1 cellular context compared by ENCODE assay signal in the genomic region with DNA sequence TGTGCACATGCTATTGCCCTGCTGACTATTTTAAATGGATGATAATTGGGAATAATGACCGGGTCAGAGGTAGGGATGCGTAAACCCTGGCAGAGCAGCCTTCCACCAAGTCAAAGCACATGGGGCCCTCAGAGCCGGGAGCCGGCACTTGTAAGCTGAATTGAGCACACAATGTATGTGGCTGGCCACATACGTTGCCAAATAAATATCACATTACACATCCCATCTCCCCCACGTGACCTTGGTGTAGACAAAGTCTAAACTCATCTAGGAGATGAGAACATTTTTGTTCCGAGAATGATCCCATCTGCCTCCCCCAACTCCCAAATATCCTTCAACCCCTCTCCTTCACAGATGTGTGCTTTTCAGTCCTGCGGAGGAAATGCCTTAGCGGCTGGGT.
A peak's percentile ranks its signal among the peaks of the same experiment; 100 is the strongest.
TF ChIP-seq lines count a peak whose summit lies in the region.

No MANE protein-coding gene starts in this region.

TF ChIP-seq in K562, 482 proteins besides CTCF, POLR2A, EP300 and RAD21 (continued from another document):
- TF ChIP-seq, protein P1, sequence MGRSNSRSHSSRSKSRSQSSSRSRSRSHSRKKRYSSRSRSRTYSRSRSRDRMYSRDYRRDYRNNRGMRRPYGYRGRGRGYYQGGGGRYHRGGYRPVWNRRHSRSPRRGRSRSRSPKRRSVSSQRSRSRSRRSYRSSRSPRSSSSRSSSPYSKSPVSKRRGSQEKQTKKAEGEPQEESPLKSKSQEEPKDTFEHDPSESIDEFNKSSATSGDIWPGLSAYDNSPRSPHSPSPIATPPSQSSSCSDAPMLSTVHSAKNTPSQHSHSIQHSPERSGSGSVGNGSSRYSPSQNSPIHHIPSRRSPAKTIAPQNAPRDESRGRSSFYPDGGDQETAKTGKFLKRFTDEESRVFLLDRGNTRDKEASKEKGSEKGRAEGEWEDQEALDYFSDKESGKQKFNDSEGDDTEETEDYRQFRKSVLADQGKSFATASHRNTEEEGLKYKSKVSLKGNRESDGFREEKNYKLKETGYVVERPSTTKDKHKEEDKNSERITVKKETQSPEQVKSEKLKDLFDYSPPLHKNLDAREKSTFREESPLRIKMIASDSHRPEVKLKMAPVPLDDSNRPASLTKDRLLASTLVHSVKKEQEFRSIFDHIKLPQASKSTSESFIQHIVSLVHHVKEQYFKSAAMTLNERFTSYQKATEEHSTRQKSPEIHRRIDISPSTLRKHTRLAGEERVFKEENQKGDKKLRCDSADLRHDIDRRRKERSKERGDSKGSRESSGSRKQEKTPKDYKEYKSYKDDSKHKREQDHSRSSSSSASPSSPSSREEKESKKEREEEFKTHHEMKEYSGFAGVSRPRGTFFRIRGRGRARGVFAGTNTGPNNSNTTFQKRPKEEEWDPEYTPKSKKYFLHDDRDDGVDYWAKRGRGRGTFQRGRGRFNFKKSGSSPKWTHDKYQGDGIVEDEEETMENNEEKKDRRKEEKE (IDR thresholded peaks at IDR 0.05; ENCODE audit: borderline replicate concordance in 1 of 2, control insufficient read depth in 1 of 2, low read depth in 2 of 2, low read length in 1 of 2), result no peak
- 0 out of 2 replicates have a peak, but pooled peaks have one; percentile 17 for TF ChIP-seq RAD51 (IDR thresholded peaks at IDR 0.05; ENCODE audit: borderline replicate concordance, low read depth)
- no peak for TF ChIP-seq SP1 (CRISPR knock-in tag; IDR thresholded peaks at IDR 0.05)
- no peak for TF ChIP-seq TARDBP (IDR thresholded peaks at IDR 0.05)
- TF ChIP-seq KDM1A (IDR thresholded peaks at IDR 0.05), result no peak
- TF ChIP-seq, protein P2, sequence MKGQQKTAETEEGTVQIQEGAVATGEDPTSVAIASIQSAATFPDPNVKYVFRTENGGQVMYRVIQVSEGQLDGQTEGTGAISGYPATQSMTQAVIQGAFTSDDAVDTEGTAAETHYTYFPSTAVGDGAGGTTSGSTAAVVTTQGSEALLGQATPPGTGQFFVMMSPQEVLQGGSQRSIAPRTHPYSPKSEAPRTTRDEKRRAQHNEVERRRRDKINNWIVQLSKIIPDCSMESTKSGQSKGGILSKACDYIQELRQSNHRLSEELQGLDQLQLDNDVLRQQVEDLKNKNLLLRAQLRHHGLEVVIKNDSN (CRISPR knock-in tag; IDR thresholded peaks at IDR 0.05), result peak; percentile 31; the same call in 1 of the 2 replicates
- no peak for TF ChIP-seq BMI1 (IDR thresholded peaks at IDR 0.05; ENCODE audit: low read length)
- no peak for TF ChIP-seq FOXK1 (CRISPR knock-in tag; IDR thresholded peaks at IDR 0.05; ENCODE audit: borderline replicate concordance)
- TF ChIP-seq, protein P3, sequence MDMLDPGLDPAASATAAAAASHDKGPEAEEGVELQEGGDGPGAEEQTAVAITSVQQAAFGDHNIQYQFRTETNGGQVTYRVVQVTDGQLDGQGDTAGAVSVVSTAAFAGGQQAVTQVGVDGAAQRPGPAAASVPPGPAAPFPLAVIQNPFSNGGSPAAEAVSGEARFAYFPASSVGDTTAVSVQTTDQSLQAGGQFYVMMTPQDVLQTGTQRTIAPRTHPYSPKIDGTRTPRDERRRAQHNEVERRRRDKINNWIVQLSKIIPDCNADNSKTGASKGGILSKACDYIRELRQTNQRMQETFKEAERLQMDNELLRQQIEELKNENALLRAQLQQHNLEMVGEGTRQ (CRISPR knock-in tag; IDR thresholded peaks at IDR 0.05), result peak; percentile 60
- no peak for TF ChIP-seq HNRNPK (IDR thresholded peaks at IDR 0.05; ENCODE audit: low read depth, low read length, poor library complexity, severe bottlenecking)
- no peak for TF ChIP-seq ZNF121 (CRISPR knock-in tag; conservative IDR thresholded peaks at IDR 0.05)
